In genomic region chr1:26277261-26277661, GRCh38 we compare ENCODE assay signal across 2 cellular contexts.
TF ChIP-seq lines count a peak whose summit lies in the region.

No MANE protein-coding gene starts in this region.

TF ChIP-seq in liver, 16 proteins besides CTCF, POLR2A, EP300 and RAD21:
- no peak for TF ChIP-seq YY1 (IDR thresholded peaks at IDR 0.05)
- no peak for TF ChIP-seq JUND (IDR thresholded peaks at IDR 0.05)
- TF ChIP-seq MAX (IDR thresholded peaks at IDR 0.05): no peak
- no peak for TF ChIP-seq EGR1 (IDR thresholded peaks at IDR 0.05; ENCODE audit: low read depth in 2 of 2)
- TF ChIP-seq HNF4G (IDR thresholded peaks at IDR 0.05): no peak
- peak; percentile 66 for TF ChIP-seq SP1 (IDR thresholded peaks at IDR 0.05)
- no peak for TF ChIP-seq GABPA (IDR thresholded peaks at IDR 0.05 in 1 of 2, conservative IDR thresholded peaks at IDR 0.05 in 1 of 2)
- no peak for TF ChIP-seq FOXA1 (IDR thresholded peaks at IDR 0.05)
- peak in 1 of 2 donors; percentile 18 for TF ChIP-seq HNF4A (conservative IDR thresholded peaks at IDR 0.05)
- no peak for TF ChIP-seq FOXA2 (IDR thresholded peaks at IDR 0.05)
- TF ChIP-seq TAF1 (conservative IDR thresholded peaks at IDR 0.05): no peak
- no peak for TF ChIP-seq NR2F2 (IDR thresholded peaks at IDR 0.05)
- TF ChIP-seq ATF3 (IDR thresholded peaks at IDR 0.05): no peak

TF ChIP-seq in HepG2, 621 proteins besides CTCF, POLR2A, EP300 and RAD21:
- TF ChIP-seq ZNF800 (CRISPR knock-in tag; IDR thresholded peaks at IDR 0.05): no peak
- TF ChIP-seq HNRNPH1 (optimal IDR thresholded peaks at IDR 0.05; ENCODE audit: low read depth, low read length): no peak
- no peak for TF ChIP-seq U2AF2 (IDR thresholded peaks at IDR 0.05; ENCODE audit: low read depth, low read length)
- TF ChIP-seq ZSCAN20 (CRISPR knock-in tag; IDR thresholded peaks at IDR 0.05; ENCODE audit: borderline replicate concordance): no peak
- TF ChIP-seq ZNF761 (CRISPR knock-in tag; conservative IDR thresholded peaks at IDR 0.05): no peak
- no peak for TF ChIP-seq KLF11 (CRISPR knock-in tag; IDR thresholded peaks at IDR 0.05)
- no peak for TF ChIP-seq ZNF660 (CRISPR knock-in tag; IDR thresholded peaks at IDR 0.05; ENCODE audit: borderline replicate concordance, low read depth)
- TF ChIP-seq ZBTB40 (IDR thresholded peaks at IDR 0.05): no peak
- no peak for TF ChIP-seq ZBTB40 (CRISPR knock-in tag; IDR thresholded peaks at IDR 0.05)
- TF ChIP-seq BRCA1 (CRISPR knock-in tag; IDR thresholded peaks at IDR 0.05): no peak
- TF ChIP-seq HOMEZ (CRISPR knock-in tag; IDR thresholded peaks at IDR 0.05; ENCODE audit: low read depth): no peak
- no peak for TF ChIP-seq USF2 (IDR thresholded peaks at IDR 0.05; ENCODE audit: low read depth, low read length)
- no peak for TF ChIP-seq USF2 (CRISPR knock-in tag; IDR thresholded peaks at IDR 0.05; ENCODE audit: borderline replicate concordance)
- no peak for TF ChIP-seq ZNF737 (CRISPR knock-in tag; IDR thresholded peaks at IDR 0.05; ENCODE audit: borderline replicate concordance)
- TF ChIP-seq MTERF4 (CRISPR knock-in tag; IDR thresholded peaks at IDR 0.05): no peak
- no peak for TF ChIP-seq ZNF292 (CRISPR knock-in tag; IDR thresholded peaks at IDR 0.05; ENCODE audit: borderline replicate concordance, low read depth)
- no peak for TF ChIP-seq KIAA2018 (CRISPR knock-in tag; IDR thresholded peaks at IDR 0.05; ENCODE audit: borderline replicate concordance)
